In the genomic region with DNA sequence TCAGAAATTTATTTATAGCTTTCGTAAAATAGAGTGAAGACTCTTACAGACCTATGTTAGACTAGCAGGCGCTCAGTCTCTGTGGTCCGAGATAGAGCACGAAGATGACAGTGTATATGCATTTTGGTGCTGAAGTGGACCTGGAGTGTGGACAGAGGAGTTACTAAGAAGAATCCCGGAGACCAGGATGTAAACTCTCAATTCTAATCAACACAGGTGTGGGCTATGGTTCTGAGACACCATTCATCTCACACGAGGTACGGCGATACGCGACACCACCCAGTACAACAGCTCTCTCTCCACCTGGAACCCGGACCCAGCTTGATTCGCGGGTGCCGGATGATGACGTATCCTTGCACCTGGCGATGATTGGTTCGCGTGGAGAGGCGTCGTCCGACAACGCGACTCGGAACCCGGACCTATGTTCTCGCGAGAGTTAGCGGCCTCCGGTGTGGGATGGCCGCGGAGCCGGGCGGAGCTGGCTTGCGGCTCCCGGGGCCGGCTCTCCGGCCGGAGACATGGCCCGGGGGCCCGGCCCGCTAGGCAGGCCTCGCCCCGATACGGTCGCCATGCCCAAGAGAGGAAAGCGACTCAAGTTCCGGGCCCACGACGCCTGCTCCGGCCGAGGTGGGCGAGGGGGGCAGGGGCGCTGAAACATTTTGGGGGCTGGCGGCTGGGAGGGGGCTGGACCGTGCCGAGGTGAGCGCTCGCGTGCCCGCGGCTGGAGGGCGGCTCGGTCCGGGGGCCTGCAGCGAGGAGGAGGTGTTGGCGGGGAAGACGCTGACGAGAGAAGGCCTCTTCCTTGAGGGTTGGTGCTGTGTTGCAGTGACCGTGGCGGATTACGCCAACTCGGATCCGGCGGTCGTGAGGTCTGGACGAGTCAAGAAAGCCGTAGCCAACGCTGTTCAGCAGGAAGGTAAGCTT, we compare ENCODE assay signal across 1 cellular context.
TF ChIP-seq lines count a peak whose summit lies in the region.

A gene with protein sequence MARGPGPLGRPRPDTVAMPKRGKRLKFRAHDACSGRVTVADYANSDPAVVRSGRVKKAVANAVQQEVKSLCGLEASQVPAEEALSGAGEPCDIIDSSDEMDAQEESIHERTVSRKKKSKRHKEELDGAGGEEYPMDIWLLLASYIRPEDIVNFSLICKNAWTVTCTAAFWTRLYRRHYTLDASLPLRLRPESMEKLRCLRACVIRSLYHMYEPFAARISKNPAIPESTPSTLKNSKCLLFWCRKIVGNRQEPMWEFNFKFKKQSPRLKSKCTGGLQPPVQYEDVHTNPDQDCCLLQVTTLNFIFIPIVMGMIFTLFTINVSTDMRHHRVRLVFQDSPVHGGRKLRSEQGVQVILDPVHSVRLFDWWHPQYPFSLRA (plus strand): TSS at position 427 of the 924 bp plus-strand sequence. CDS start 92 bp downstream, at position 519.

TF ChIP-seq in K562, 482 proteins besides CTCF, POLR2A, EP300 and RAD21 (continued from another document and continues in another):
- TF ChIP-seq SP2 (IDR thresholded peaks at IDR 0.05; ENCODE audit: extremely low read depth, low read depth, low read length, poor library complexity, severe bottlenecking) = no peak
- TF ChIP-seq, protein P1, sequence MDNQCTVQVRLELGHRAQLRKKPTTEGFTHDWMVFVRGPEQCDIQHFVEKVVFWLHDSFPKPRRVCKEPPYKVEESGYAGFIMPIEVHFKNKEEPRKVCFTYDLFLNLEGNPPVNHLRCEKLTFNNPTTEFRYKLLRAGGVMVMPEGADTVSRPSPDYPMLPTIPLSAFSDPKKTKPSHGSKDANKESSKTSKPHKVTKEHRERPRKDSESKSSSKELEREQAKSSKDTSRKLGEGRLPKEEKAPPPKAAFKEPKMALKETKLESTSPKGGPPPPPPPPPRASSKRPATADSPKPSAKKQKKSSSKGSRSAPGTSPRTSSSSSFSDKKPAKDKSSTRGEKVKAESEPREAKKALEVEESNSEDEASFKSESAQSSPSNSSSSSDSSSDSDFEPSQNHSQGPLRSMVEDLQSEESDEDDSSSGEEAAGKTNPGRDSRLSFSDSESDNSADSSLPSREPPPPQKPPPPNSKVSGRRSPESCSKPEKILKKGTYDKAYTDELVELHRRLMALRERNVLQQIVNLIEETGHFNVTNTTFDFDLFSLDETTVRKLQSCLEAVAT (IDR thresholded peaks at IDR 0.05) = peak; percentile 14 to 94; a peak in 3 of 4 replicates
- TF ChIP-seq HEY1 (CRISPR knock-in tag; IDR thresholded peaks at IDR 0.05; ENCODE audit: borderline replicate concordance) = no peak
- TF ChIP-seq, protein P2, sequence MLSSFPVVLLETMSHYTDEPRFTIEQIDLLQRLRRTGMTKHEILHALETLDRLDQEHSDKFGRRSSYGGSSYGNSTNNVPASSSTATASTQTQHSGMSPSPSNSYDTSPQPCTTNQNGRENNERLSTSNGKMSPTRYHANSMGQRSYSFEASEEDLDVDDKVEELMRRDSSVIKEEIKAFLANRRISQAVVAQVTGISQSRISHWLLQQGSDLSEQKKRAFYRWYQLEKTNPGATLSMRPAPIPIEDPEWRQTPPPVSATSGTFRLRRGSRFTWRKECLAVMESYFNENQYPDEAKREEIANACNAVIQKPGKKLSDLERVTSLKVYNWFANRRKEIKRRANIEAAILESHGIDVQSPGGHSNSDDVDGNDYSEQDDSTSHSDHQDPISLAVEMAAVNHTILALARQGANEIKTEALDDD (IDR thresholded peaks at IDR 0.05) = no peak
- TF ChIP-seq TBP (optimal IDR thresholded peaks at IDR 0.05; ENCODE audit: low read depth, low read length) = peak; percentile 94
- peak; percentile 95 for TF ChIP-seq SIN3B (IDR thresholded peaks at IDR 0.05; ENCODE audit: low read depth)
- TF ChIP-seq FOXK1 (CRISPR knock-in tag; IDR thresholded peaks at IDR 0.05; ENCODE audit: borderline replicate concordance) = peak; percentile 72; the same call in 1 of the 2 replicates
- 0 out of 2 replicates have a peak, but pooled peaks have one; percentile 2 for TF ChIP-seq ZNF57 (CRISPR knock-in tag; IDR thresholded peaks at IDR 0.05)
- peak; percentile 92 for TF ChIP-seq PML (IDR thresholded peaks at IDR 0.05; ENCODE audit: low read length)
- TF ChIP-seq, protein P3, sequence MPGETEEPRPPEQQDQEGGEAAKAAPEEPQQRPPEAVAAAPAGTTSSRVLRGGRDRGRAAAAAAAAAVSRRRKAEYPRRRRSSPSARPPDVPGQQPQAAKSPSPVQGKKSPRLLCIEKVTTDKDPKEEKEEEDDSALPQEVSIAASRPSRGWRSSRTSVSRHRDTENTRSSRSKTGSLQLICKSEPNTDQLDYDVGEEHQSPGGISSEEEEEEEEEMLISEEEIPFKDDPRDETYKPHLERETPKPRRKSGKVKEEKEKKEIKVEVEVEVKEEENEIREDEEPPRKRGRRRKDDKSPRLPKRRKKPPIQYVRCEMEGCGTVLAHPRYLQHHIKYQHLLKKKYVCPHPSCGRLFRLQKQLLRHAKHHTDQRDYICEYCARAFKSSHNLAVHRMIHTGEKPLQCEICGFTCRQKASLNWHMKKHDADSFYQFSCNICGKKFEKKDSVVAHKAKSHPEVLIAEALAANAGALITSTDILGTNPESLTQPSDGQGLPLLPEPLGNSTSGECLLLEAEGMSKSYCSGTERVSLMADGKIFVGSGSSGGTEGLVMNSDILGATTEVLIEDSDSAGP (CRISPR knock-in tag; IDR thresholded peaks at IDR 0.05) = no peak; the same call in 1 of the 2 replicates
- TF ChIP-seq ARNT (IDR thresholded peaks at IDR 0.05) = peak in 1 of 2 experiments; percentile 58; a peak in 3 of 4 replicates
- TF ChIP-seq, protein P4, sequence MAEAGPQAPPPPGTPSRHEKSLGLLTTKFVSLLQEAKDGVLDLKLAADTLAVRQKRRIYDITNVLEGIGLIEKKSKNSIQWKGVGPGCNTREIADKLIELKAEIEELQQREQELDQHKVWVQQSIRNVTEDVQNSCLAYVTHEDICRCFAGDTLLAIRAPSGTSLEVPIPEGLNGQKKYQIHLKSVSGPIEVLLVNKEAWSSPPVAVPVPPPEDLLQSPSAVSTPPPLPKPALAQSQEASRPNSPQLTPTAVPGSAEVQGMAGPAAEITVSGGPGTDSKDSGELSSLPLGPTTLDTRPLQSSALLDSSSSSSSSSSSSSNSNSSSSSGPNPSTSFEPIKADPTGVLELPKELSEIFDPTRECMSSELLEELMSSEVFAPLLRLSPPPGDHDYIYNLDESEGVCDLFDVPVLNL (CRISPR knock-in tag; IDR thresholded peaks at IDR 0.05; ENCODE audit: low read depth) = no peak
- no peak for TF ChIP-seq MECOM (CRISPR knock-in tag; IDR thresholded peaks at IDR 0.05)
- TF ChIP-seq ZNF766 (CRISPR knock-in tag; conservative IDR thresholded peaks at IDR 0.05) = no peak
- TF ChIP-seq CREM (IDR thresholded peaks at IDR 0.05; ENCODE audit: low read depth) = peak; percentile 99
- TF ChIP-seq XRCC3 (IDR thresholded peaks at IDR 0.05) = no peak
- TF ChIP-seq ZNF121 (CRISPR knock-in tag; conservative IDR thresholded peaks at IDR 0.05) = 0 out of 2 replicates have a peak, but pooled peaks have one; percentile 1
- TF ChIP-seq NR4A1 (CRISPR knock-in tag; IDR thresholded peaks at IDR 0.05) = no peak
- TF ChIP-seq NR4A1 (tag; IDR thresholded peaks at IDR 0.05) = peak; percentile 42; the same call in 1 of the 2 replicates
- TF ChIP-seq, protein P5, sequence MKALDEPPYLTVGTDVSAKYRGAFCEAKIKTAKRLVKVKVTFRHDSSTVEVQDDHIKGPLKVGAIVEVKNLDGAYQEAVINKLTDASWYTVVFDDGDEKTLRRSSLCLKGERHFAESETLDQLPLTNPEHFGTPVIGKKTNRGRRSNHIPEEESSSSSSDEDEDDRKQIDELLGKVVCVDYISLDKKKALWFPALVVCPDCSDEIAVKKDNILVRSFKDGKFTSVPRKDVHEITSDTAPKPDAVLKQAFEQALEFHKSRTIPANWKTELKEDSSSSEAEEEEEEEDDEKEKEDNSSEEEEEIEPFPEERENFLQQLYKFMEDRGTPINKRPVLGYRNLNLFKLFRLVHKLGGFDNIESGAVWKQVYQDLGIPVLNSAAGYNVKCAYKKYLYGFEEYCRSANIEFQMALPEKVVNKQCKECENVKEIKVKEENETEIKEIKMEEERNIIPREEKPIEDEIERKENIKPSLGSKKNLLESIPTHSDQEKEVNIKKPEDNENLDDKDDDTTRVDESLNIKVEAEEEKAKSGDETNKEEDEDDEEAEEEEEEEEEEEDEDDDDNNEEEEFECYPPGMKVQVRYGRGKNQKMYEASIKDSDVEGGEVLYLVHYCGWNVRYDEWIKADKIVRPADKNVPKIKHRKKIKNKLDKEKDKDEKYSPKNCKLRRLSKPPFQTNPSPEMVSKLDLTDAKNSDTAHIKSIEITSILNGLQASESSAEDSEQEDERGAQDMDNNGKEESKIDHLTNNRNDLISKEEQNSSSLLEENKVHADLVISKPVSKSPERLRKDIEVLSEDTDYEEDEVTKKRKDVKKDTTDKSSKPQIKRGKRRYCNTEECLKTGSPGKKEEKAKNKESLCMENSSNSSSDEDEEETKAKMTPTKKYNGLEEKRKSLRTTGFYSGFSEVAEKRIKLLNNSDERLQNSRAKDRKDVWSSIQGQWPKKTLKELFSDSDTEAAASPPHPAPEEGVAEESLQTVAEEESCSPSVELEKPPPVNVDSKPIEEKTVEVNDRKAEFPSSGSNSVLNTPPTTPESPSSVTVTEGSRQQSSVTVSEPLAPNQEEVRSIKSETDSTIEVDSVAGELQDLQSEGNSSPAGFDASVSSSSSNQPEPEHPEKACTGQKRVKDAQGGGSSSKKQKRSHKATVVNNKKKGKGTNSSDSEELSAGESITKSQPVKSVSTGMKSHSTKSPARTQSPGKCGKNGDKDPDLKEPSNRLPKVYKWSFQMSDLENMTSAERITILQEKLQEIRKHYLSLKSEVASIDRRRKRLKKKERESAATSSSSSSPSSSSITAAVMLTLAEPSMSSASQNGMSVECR (CRISPR knock-in tag; IDR thresholded peaks at IDR 0.05) = peak; percentile 93
- no peak for TF ChIP-seq EWSR1 (IDR thresholded peaks at IDR 0.05; ENCODE audit: borderline replicate concordance, low read depth, partially characterized antibody)
- TF ChIP-seq ILK (tag; IDR thresholded peaks at IDR 0.05; ENCODE audit: borderline replicate concordance, low read depth) = no peak
- no peak for TF ChIP-seq BCL6 (CRISPR knock-in tag; IDR thresholded peaks at IDR 0.05)
- TF ChIP-seq, protein P6, sequence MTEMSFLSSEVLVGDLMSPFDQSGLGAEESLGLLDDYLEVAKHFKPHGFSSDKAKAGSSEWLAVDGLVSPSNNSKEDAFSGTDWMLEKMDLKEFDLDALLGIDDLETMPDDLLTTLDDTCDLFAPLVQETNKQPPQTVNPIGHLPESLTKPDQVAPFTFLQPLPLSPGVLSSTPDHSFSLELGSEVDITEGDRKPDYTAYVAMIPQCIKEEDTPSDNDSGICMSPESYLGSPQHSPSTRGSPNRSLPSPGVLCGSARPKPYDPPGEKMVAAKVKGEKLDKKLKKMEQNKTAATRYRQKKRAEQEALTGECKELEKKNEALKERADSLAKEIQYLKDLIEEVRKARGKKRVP (CRISPR knock-in tag; IDR thresholded peaks at IDR 0.05) = 0 out of 2 replicates have a peak, but pooled peaks have one; percentile 6
- no peak for TF ChIP-seq ILF3 (IDR thresholded peaks at IDR 0.05; ENCODE audit: borderline replicate concordance)
- TF ChIP-seq KLF10 (CRISPR knock-in tag; IDR thresholded peaks at IDR 0.05) = no peak
- no peak for TF ChIP-seq ZNF146 (CRISPR knock-in tag; IDR thresholded peaks at IDR 0.05; ENCODE audit: unreplicated experiment)
- peak; percentile 90 for TF ChIP-seq ZNF12 (CRISPR knock-in tag; IDR thresholded peaks at IDR 0.05)
- TF ChIP-seq CBX5 (IDR thresholded peaks at IDR 0.05; ENCODE audit: borderline replicate concordance, low read depth) = no peak
- no peak for TF ChIP-seq NCOR1 (IDR thresholded peaks at IDR 0.05)
- TF ChIP-seq ZNF197 (CRISPR knock-in tag; IDR thresholded peaks at IDR 0.05; ENCODE audit: low read depth) = no peak
- TF ChIP-seq CBFB (CRISPR knock-in tag; IDR thresholded peaks at IDR 0.05) = 0 out of 2 replicates have a peak, but pooled peaks have one; percentile 12
- peak; percentile 13; the same call in 1 of the 2 replicates for TF ChIP-seq SMARCA4 (IDR thresholded peaks at IDR 0.05)
- TF ChIP-seq ZNF764 (CRISPR knock-in tag; IDR thresholded peaks at IDR 0.05; ENCODE audit: low read depth) = no peak
- TF ChIP-seq, protein P7, sequence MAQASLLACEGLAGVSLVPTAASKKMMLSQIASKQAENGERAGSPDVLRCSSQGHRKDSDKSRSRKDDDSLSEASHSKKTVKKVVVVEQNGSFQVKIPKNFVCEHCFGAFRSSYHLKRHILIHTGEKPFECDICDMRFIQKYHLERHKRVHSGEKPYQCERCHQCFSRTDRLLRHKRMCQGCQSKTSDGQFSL (CRISPR knock-in tag; IDR thresholded peaks at IDR 0.05) = no peak
- TF ChIP-seq, protein P7 (tag; IDR thresholded peaks at IDR 0.05) = no peak
- TF ChIP-seq, protein P8, sequence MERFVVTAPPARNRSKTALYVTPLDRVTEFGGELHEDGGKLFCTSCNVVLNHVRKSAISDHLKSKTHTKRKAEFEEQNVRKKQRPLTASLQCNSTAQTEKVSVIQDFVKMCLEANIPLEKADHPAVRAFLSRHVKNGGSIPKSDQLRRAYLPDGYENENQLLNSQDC (CRISPR knock-in tag; IDR thresholded peaks at IDR 0.05) = peak; percentile 23
- TF ChIP-seq NFYB (IDR thresholded peaks at IDR 0.05; ENCODE audit: extremely low read depth, insufficient read length) = peak; percentile 100
- TF ChIP-seq, protein P9, sequence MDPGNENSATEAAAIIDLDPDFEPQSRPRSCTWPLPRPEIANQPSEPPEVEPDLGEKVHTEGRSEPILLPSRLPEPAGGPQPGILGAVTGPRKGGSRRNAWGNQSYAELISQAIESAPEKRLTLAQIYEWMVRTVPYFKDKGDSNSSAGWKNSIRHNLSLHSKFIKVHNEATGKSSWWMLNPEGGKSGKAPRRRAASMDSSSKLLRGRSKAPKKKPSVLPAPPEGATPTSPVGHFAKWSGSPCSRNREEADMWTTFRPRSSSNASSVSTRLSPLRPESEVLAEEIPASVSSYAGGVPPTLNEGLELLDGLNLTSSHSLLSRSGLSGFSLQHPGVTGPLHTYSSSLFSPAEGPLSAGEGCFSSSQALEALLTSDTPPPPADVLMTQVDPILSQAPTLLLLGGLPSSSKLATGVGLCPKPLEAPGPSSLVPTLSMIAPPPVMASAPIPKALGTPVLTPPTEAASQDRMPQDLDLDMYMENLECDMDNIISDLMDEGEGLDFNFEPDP (CRISPR knock-in tag; IDR thresholded peaks at IDR 0.05) = no peak; the same call in 1 of the 2 replicates
- no peak for TF ChIP-seq TAF15 (IDR thresholded peaks at IDR 0.05; ENCODE audit: low read depth, low read length)
- no peak for TF ChIP-seq ZNF785 (CRISPR knock-in tag; IDR thresholded peaks at IDR 0.05)
- TF ChIP-seq KAT8 (IDR thresholded peaks at IDR 0.05; ENCODE audit: low read depth) = no peak
- peak; percentile 96 for TF ChIP-seq CHD2 (IDR thresholded peaks at IDR 0.05; ENCODE audit: low read depth, low read length)
- TF ChIP-seq SMAD1 (IDR thresholded peaks at IDR 0.05; ENCODE audit: low read depth, low read length, partially characterized antibody) = peak; percentile 93
- no peak for TF ChIP-seq XRCC4 (IDR thresholded peaks at IDR 0.05; ENCODE audit: extremely low read depth, insufficient read depth, insufficient read length)
- TF ChIP-seq, protein P10, sequence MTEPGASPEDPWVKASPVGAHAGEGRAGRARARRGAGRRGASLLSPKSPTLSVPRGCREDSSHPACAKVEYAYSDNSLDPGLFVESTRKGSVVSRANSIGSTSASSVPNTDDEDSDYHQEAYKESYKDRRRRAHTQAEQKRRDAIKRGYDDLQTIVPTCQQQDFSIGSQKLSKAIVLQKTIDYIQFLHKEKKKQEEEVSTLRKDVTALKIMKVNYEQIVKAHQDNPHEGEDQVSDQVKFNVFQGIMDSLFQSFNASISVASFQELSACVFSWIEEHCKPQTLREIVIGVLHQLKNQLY (CRISPR knock-in tag; conservative IDR thresholded peaks at IDR 0.05) = no peak; a peak in 1 of 4 replicates
- no peak for TF ChIP-seq MCM3 (IDR thresholded peaks at IDR 0.05)
- no peak for TF ChIP-seq CREBBP (IDR thresholded peaks at IDR 0.05; ENCODE audit: low read depth, low read length)
- TF ChIP-seq TSC22D4 (tag; IDR thresholded peaks at IDR 0.05) = no peak
